Comparison of ENCODE assay signal across 18 cellular contexts in genomic region chr10:51956822-51957221, GRCh38.
A peak's percentile ranks its signal among the peaks of the same experiment; 100 is the strongest.
DNase-seq lines count a peak whose midpoint lies in the region; ATAC-seq, FAIRE-seq and TF ChIP-seq lines count a peak whose summit lies in the region.
"Had no signal": no experiment of that assay in that cellular context is flagged by ENCODE, and none has a peak within 500 bp of the region (broad histone marks: within the 10 kb centered on the region; RNA-seq: fewer than 3 reads in every experiment).

No MANE protein-coding gene starts in this region.

- peaks cover 3% of the 10 kb centered on the region for H3K4me1 Mint-ChIP-seq in neural progenitor cell

- H3K27ac ChIP-seq in HEK293 (ENCODE audit: extremely low read depth, low read depth, low read length) (no peak overlapping the region), neural progenitor cell (peak overlapping the region; percentile 73), foreskin keratinocyte (no peak overlapping the region)
- H3K27ac ChIP-seq: BLaER1 treated with 17β-estradiol and CSF1 and Interleukin-3, amounts not matched to agents 10 nM and 100 nM; C4-2B had no signal

- H2AFZ ChIP-seq in neural progenitor cell (replicated peaks) = no peak overlapping the region

- H3K4me3 ChIP-seq in HEK293 (ENCODE audit: low read depth, low read length) (no peak overlapping the region), neural progenitor cell (no peak overlapping the region)
- H3K4me3 ChIP-seq: BLaER1 treated with 17β-estradiol and CSF1 and Interleukin-3, amounts not matched to agents 10 nM and 100 nM had no signal

- H3K27ac Mint-ChIP-seq in neural progenitor cell = no peak overlapping the region
- H3K27ac Mint-ChIP-seq: CD4-positive, alpha-beta T cell; CD8-positive, alpha-beta T cell had no signal

- no peak overlapping the region for H3K9ac ChIP-seq in neural progenitor cell
- H3K9ac ChIP-seq: BLaER1 treated with 17β-estradiol and CSF1 and Interleukin-3, amounts not matched to agents 10 nM and 100 nM had no signal

- H3K4me2 ChIP-seq in neural progenitor cell = peak overlapping the region; percentile 12
- H3K4me2 ChIP-seq: BLaER1 treated with 17β-estradiol and CSF1 and Interleukin-3, amounts not matched to agents 10 nM and 100 nM had no signal

- no peaks in the 10 kb centered on the region for H4K20me1 ChIP-seq in neural progenitor cell (ENCODE audit: low read depth)
- H4K20me1 ChIP-seq: BLaER1 treated with 17β-estradiol and CSF1 and Interleukin-3, amounts not matched to agents 10 nM and 100 nM had no signal

- CTCF ChIA-PET in HEK293 (lab: Yijun Ruan, JAX) = interaction anchor here (0.7 kb wide), 1 partner anchor 870 kb away, joined by 4 read pairs; no protein-coding TSS in a partner anchor

- H3K36me3 Mint-ChIP-seq in neural progenitor cell = no peaks in the 10 kb centered on the region
- H3K36me3 Mint-ChIP-seq: CD8-positive, alpha-beta T cell had no signal

- FAIRE-seq in urothelium cell line (lab: Jason Lieb, UNC) = no peak
- FAIRE-seq: D721Med, GM12891, GM19239 had no signal

- no peaks in the 10 kb centered on the region for H3K9me3 Mint-ChIP-seq in neural progenitor cell
- H3K9me3 Mint-ChIP-seq: CD4-positive, alpha-beta T cell; CD8-positive, alpha-beta T cell had no signal

- H3K27me3 ChIP-seq in neural progenitor cell = no peaks in the 10 kb centered on the region
- peaks cover 7% of the 10 kb centered on the region for H3K27me3 ChIP-seq in foreskin keratinocyte
- H3K27me3 ChIP-seq: BLaER1 treated with 17β-estradiol and CSF1 and Interleukin-3, amounts not matched to agents 10 nM and 100 nM had no signal

- H3K9me3 ChIP-seq in HEK293 (ENCODE audit: control insufficient read depth, insufficient read depth, low read depth, low read length) (no peaks in the 10 kb centered on the region), neural progenitor cell (ENCODE audit: low read depth) (no peaks in the 10 kb centered on the region)
- H3K9me3 ChIP-seq: BLaER1 treated with 17β-estradiol and CSF1 and Interleukin-3, amounts not matched to agents 10 nM and 100 nM; Caco-2 had no signal

- H3K27me3 Mint-ChIP-seq in neural progenitor cell (ENCODE audit: insufficient read depth, low read depth) = no peaks in the 10 kb centered on the region

- no peaks in the 10 kb centered on the region for H3K79me2 ChIP-seq in neural progenitor cell (ENCODE audit: low read depth)

- H3F3A ChIP-seq in neural progenitor cell (ENCODE audit: low read depth) = peaks cover 40% of the 10 kb centered on the region

- POLR2A ChIA-PET in HEK293 (lab: Yijun Ruan, JAX) = no interaction called here

- no peak for DNase-seq in neural progenitor cell (ENCODE audit: low spot score)
- DNase-seq in foreskin keratinocyte = no peak
- DNase-seq in NCI-H128 (lab: John Stamatoyannopoulos, UW; ENCODE audit: unreplicated experiment) = no peak
- DNase-seq in urothelium cell line (ENCODE audit: low spot score) = no peak
- DNase-seq: 8988T; ACHN; Caco-2; Calu3; CD4-positive, alpha-beta T cell; CD8-positive, alpha-beta T cell; DMS79 treated with DMSO at 0.1 percent for 48 hours; GF-D8 had no signal

- H3K36me3 ChIP-seq in HEK293 (ENCODE audit: control insufficient read depth in 2 of 2, insufficient read depth in 1 of 2, low read length in 2 of 2) (no peaks in the 10 kb centered on the region), neural progenitor cell (no peaks in the 10 kb centered on the region)
- H3K36me3 ChIP-seq: BLaER1 treated with 17β-estradiol and CSF1 and Interleukin-3, amounts not matched to agents 10 nM and 100 nM had no signal

- no peak for ATAC-seq in foreskin keratinocyte
- ATAC-seq: CD8-positive, alpha-beta T cell had no signal

- no peak overlapping the region for H3K4me3 Mint-ChIP-seq in neural progenitor cell
- H3K4me3 Mint-ChIP-seq: CD4-positive, alpha-beta T cell; CD8-positive, alpha-beta T cell had no signal

- H3K4me1 ChIP-seq in HEK293 (ENCODE audit: control insufficient read depth, insufficient read depth, low read length) (no peaks in the 10 kb centered on the region), neural progenitor cell (peaks cover 79% of the 10 kb centered on the region), foreskin keratinocyte (no peaks in the 10 kb centered on the region)
- H3K4me1 ChIP-seq: BLaER1 treated with 17β-estradiol and CSF1 and Interleukin-3, amounts not matched to agents 10 nM and 100 nM; Caco-2 had no signal

- TF ChIP-seq CTCF in HEK293 (tag by site-specific recombination; IDR thresholded peaks at IDR 0.05) (no peak), neural progenitor cell (IDR thresholded peaks at IDR 0.05) (no peak), foreskin keratinocyte (conservative IDR thresholded peaks at IDR 0.05) (no peak)

TF ChIP-seq in HEK293, 187 proteins besides CTCF, POLR2A, EP300 and RAD21:
- TF ChIP-seq ZNF624 (tag by site-specific recombination; IDR thresholded peaks at IDR 0.05) (no peak), ZSCAN16 (tag by site-specific recombination; IDR thresholded peaks at IDR 0.05) (no peak), ZFP3 (tag by site-specific recombination; IDR thresholded peaks at IDR 0.05; ENCODE audit: low read depth) (no peak), ZBTB48 (tag by site-specific recombination; IDR thresholded peaks at IDR 0.05) (no peak), ZNF274 (IDR thresholded peaks at IDR 0.05; ENCODE audit: low read length) (no peak), ZNF274 (tag by site-specific recombination; IDR thresholded peaks at IDR 0.05; ENCODE audit: borderline replicate concordance) (no peak), PRDM1 (tag by site-specific recombination; IDR thresholded peaks at IDR 0.05) (peak; percentile 48; the same call in 1 of the 2 replicates), ZNF133 (tag by site-specific recombination; IDR thresholded peaks at IDR 0.05) (no peak), ZNF366 (tag by site-specific recombination; conservative IDR thresholded peaks at IDR 0.05) (peak; percentile 68; the same call in 1 of the 2 replicates), SCRT1 (tag by site-specific recombination; IDR thresholded peaks at IDR 0.05; ENCODE audit: borderline replicate concordance) (no peak)
